23 cellular contexts compared by ENCODE assay signal in the genomic region with DNA sequence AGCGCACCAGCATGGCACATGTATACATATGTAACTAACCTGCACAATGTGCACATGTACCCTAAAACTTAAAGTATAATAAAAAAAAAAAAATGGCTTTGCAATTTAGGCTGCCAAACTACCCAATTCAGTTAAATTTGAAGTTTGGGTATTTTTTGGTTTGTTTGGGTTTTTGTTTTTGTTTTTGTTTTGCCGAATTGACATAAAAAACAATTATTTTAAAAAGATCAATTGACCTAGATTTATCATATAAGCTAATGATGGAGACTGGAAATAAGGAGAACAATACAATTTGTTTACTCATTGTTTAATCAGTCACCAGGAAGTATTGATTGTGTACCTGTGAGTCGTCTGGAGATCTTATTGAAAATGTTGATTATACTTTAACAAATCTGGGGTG.
DNase-seq lines count a peak whose midpoint lies in the region; ATAC-seq, FAIRE-seq and TF ChIP-seq lines count a peak whose summit lies in the region.
"Had no signal": no experiment of that assay in that cellular context is flagged by ENCODE, and none has a peak within 500 bp of the region (broad histone marks: within the 10 kb centered on the region; RNA-seq: fewer than 3 reads in every experiment).

No MANE protein-coding gene starts in this region.

- no peaks in the 10 kb centered on the region for H3K4me1 Mint-ChIP-seq in activated CD8-positive, alpha-beta memory T cell treated with anti-CD3 and anti-CD28 coated beads, Interleukin-2, amount 10 ng/mL, durations not matched to agents 7 days and 5 days
- H3K4me1 Mint-ChIP-seq: CD14-positive monocyte; CD4-positive, alpha-beta memory T cell; CD8-positive, alpha-beta memory T cell had no signal

- ATAC-seq in HepG2 = no peak
- ATAC-seq in right lobe of liver = no peak
- no peak for ATAC-seq in IMR-90 (ENCODE audit: low read depth)
- no peak for ATAC-seq in activated CD8-positive, alpha-beta memory T cell treated with anti-CD3 and anti-CD28 coated beads, Interleukin-2, amount 10 ng/mL, durations not matched to agents 7 days and 5 days

- DNase-seq in HepG2 (ENCODE audit: low spot score) (no peak), right lobe of liver (no peak), IMR-90 (no peak), endothelial cell of umbilical vein (ENCODE audit: low read depth, low spot score) (no peak), right atrium auricular region (ENCODE audit: low spot score) (no peak)
- DNase-seq in activated CD8-positive, alpha-beta memory T cell treated with anti-CD3 and anti-CD28 coated beads, Interleukin-2, amount 10 ng/mL, durations not matched to agents 7 days and 5 days = no peak
- DNase-seq: ACHN; BE2C; C1 segment of cervical spinal cord; Caco-2; Calu3; CD4-positive, alpha-beta memory T cell; CD4-positive, CD25-positive, alpha-beta regulatory T cell; CD8-positive, alpha-beta memory T cell; DMS79 treated with DMSO at 0.1 percent for 48 hours; GF-D8 had no signal

- H2AFZ ChIP-seq in HepG2 (ENCODE audit: low read length) (no peak overlapping the region), IMR-90 (replicated peaks; ENCODE audit: low read length, poor library complexity) (no peak overlapping the region), endothelial cell of umbilical vein (ENCODE audit: low read depth, low read length) (no peak overlapping the region)

- no peak overlapping the region for H2AK5ac ChIP-seq in IMR-90 (ENCODE audit: low read depth, low read length)

- no peak for TF ChIP-seq POLR2A in HepG2 (IDR thresholded peaks at IDR 0.05; ENCODE audit: insufficient read depth in 1 of 2, low read depth in 2 of 2, low read length in 2 of 2)
- TF ChIP-seq POLR2A in right lobe of liver (IDR thresholded peaks at IDR 0.05) = no peak
- no peak for TF ChIP-seq POLR2A in IMR-90 (IDR thresholded peaks at IDR 0.05; ENCODE audit: low read depth, low read length)
- no peak for TF ChIP-seq POLR2A in endothelial cell of umbilical vein (IDR thresholded peaks at IDR 0.05; ENCODE audit: low read depth, low read length)

- no peak for TF ChIP-seq RAD21 in HepG2 (CRISPR knock-in tag; IDR thresholded peaks at IDR 0.05)
- no peak for TF ChIP-seq RAD21 in IMR-90 (IDR thresholded peaks at IDR 0.05; ENCODE audit: low read length)

- FAIRE-seq in HepG2 (lab: Jason Lieb, UNC) = no peak
- FAIRE-seq in endothelial cell of umbilical vein (lab: Jason Lieb, UNC) = peak; percentile 21
- FAIRE-seq: D721Med, G401.6, GM12891, GM19239 had no signal

- no peaks in the 10 kb centered on the region for H3K9me3 ChIP-seq in HepG2 (ENCODE audit: low read length)
- H3K9me3 ChIP-seq in right lobe of liver = no peaks in the 10 kb centered on the region
- no peaks in the 10 kb centered on the region for H3K9me3 ChIP-seq in IMR-90 (ENCODE audit: control insufficient read depth, insufficient read depth, low read length)
- no peaks in the 10 kb centered on the region for H3K9me3 ChIP-seq in endothelial cell of umbilical vein (replicated peaks; ENCODE audit: control insufficient read depth, insufficient read depth, low read length)
- no peaks in the 10 kb centered on the region for H3K9me3 ChIP-seq in right atrium auricular region
- H3K9me3 ChIP-seq: BE2C had no signal

- peaks cover 2% of the 10 kb centered on the region for H3K27me3 Mint-ChIP-seq in activated CD8-positive, alpha-beta memory T cell treated with anti-CD3 and anti-CD28 coated beads, Interleukin-2, amount 10 ng/mL, durations not matched to agents 7 days and 5 days
- H3K27me3 Mint-ChIP-seq: CD4-positive, alpha-beta memory T cell; CD4-positive, CD25-positive, alpha-beta regulatory T cell had no signal

- no peak overlapping the region for H2BK15ac ChIP-seq in IMR-90 (ENCODE audit: low read depth, low read length)

- H3K9me3 Mint-ChIP-seq in activated CD8-positive, alpha-beta memory T cell treated with anti-CD3 and anti-CD28 coated beads, Interleukin-2, amount 10 ng/mL, durations not matched to agents 7 days and 5 days (ENCODE audit: low read depth) = no peaks in the 10 kb centered on the region
- H3K9me3 Mint-ChIP-seq: CD14-positive monocyte; CD4-positive, alpha-beta memory T cell had no signal

- no peaks in the 10 kb centered on the region for H3K27me3 ChIP-seq in HepG2 (ENCODE audit: control insufficient read depth in 1 of 2, insufficient read depth in 2 of 2, low read length in 2 of 2)
- no peaks in the 10 kb centered on the region for H3K27me3 ChIP-seq in right lobe of liver
- H3K27me3 ChIP-seq in IMR-90 (ENCODE audit: control insufficient read depth, insufficient read depth, low read length) = no peaks in the 10 kb centered on the region
- no peaks in the 10 kb centered on the region for H3K27me3 ChIP-seq in endothelial cell of umbilical vein (ENCODE audit: control insufficient read depth in 2 of 2, insufficient read depth in 2 of 2, low read length in 2 of 2)
- no peaks in the 10 kb centered on the region for H3K27me3 ChIP-seq in right atrium auricular region
- H3K27me3 ChIP-seq: BE2C, BLaER1 had no signal

- no peak overlapping the region for H4K8ac ChIP-seq in IMR-90 (ENCODE audit: low read depth in 2 of 2, low read length in 2 of 2)

- H3K27ac Mint-ChIP-seq in activated CD8-positive, alpha-beta memory T cell treated with anti-CD3 and anti-CD28 coated beads, Interleukin-2, amount 10 ng/mL, durations not matched to agents 7 days and 5 days = no peak overlapping the region
- H3K27ac Mint-ChIP-seq: CD14-positive monocyte; CD4-positive, alpha-beta memory T cell; CD8-positive, alpha-beta memory T cell had no signal

- H3K14ac ChIP-seq in IMR-90 (replicated peaks; ENCODE audit: low read depth, low read length) = no peak overlapping the region

- no peak overlapping the region for H3K27ac ChIP-seq in HepG2 (ENCODE audit: extremely low read length, insufficient read depth, low read length)
- no peak overlapping the region for H3K27ac ChIP-seq in right lobe of liver
- H3K27ac ChIP-seq in IMR-90 (ENCODE audit: insufficient read depth, low read length) = no peak overlapping the region
- H3K27ac ChIP-seq in endothelial cell of umbilical vein (ENCODE audit: insufficient read depth, low read depth, low read length) = no peak overlapping the region
- no peak overlapping the region for H3K27ac ChIP-seq in right atrium auricular region
- H3K27ac ChIP-seq: 22Rv1, BLaER1 had no signal

- H3K23ac ChIP-seq in IMR-90 (ENCODE audit: low read depth, low read length) = no peak overlapping the region

- no peak for TF ChIP-seq EP300 in HepG2 (IDR thresholded peaks at IDR 0.05; ENCODE audit: low read depth in 2 of 2, low read length in 2 of 2)
- TF ChIP-seq EP300 in HepG2 (CRISPR knock-in tag; IDR thresholded peaks at IDR 0.05; ENCODE audit: borderline replicate concordance) = no peak

- no peak for TF ChIP-seq CTCF in HepG2 (CRISPR knock-in tag; IDR thresholded peaks at IDR 0.05)
- no peak for TF ChIP-seq CTCF in right lobe of liver (IDR thresholded peaks at IDR 0.05)
- TF ChIP-seq CTCF in IMR-90 (conservative IDR thresholded peaks at IDR 0.05; ENCODE audit: low read depth, low read length) = no peak
- TF ChIP-seq CTCF in endothelial cell of umbilical vein (IDR thresholded peaks at IDR 0.05; ENCODE audit: extremely low read depth in 1 of 2, insufficient read depth in 1 of 2, low read depth in 1 of 2, low read length in 2 of 2) = no peak
- no peak for TF ChIP-seq CTCF in right atrium auricular region (IDR thresholded peaks at IDR 0.05)

- H3K56ac ChIP-seq in IMR-90 (ENCODE audit: extremely low read depth, insufficient read depth, low read length) = no peak overlapping the region

- H3K4me3 ChIP-seq in HepG2 (replicated peaks in 1 of 3; ENCODE audit: insufficient read depth in 1 of 3, low read depth in 2 of 3, low read length in 3 of 3) (no peak overlapping the region), right lobe of liver (no peak overlapping the region), IMR-90 (ENCODE audit: insufficient read depth, low read depth, low read length) (no peak overlapping the region), endothelial cell of umbilical vein (replicated peaks in 1 of 3; ENCODE audit: insufficient read depth in 1 of 3, low read depth in 1 of 3, low read length in 3 of 3) (no peak overlapping the region), right atrium auricular region (no peak overlapping the region)
- H3K4me3 ChIP-seq: BLaER1 had no signal

- 87% methylated on average over 3 of the region's 3 CpGs for whole genome bisulfite sequencing in HepG2 (ENCODE audit: low lambda C conversion rate)
- WGBS in right lobe of liver (ENCODE audit: insufficient coverage, low coverage, low lambda C conversion rate, missing lambda C conversion rate) = 69% methylated on average over 3 of the region's 3 CpGs
- no CpG with 5 or more reads among the region's 3 CpGs for WGBS in IMR-90 (ENCODE audit: extremely low coverage in 2 of 2, insufficient read length in 1 of 2), 2 experiments

- intact Hi-C loops in HepG2 (cut with micrococcal nuclease; ENCODE audit: unreplicated experiment) (no loop called here), right lobe of liver (cut with DNase I) (no loop called here), IMR-90 (cut with micrococcal nuclease) (no loop called here), endothelial cell of umbilical vein (cut with micrococcal nuclease) (no loop called here)

- no peak overlapping the region for H3K4ac ChIP-seq in IMR-90 (ENCODE audit: low read depth, low read length)

- no TSS peak for BruUV-seq in HepG2 (replicated peaks; lab: Mats Ljungman, UMichigan)
- no TSS peak for BruUV-seq in IMR-90 (replicated peaks; lab: Mats Ljungman, UMichigan)
- no TSS peak for BruUV-seq in endothelial cell of umbilical vein (replicated peaks; lab: Mats Ljungman, UMichigan)

- dilution Hi-C loops in IMR-90 (cut with HindIII; ENCODE audit: low sequenced_read_pairs, unreplicated experiment) (no loop called here), endothelial cell of umbilical vein (cut with MboI; ENCODE audit: extremely low pct_ligation_motif_present, low sequenced_read_pairs) (no loop called here)

- H3K4me3 Mint-ChIP-seq in activated CD8-positive, alpha-beta memory T cell treated with anti-CD3 and anti-CD28 coated beads, Interleukin-2, amount 10 ng/mL, durations not matched to agents 7 days and 5 days = no peak overlapping the region
- H3K4me3 Mint-ChIP-seq: CD14-positive monocyte; CD4-positive, alpha-beta memory T cell; CD4-positive, CD25-positive, alpha-beta regulatory T cell; CD8-positive, alpha-beta memory T cell had no signal

- CTCF ChIA-PET in HepG2 (lab: Yijun Ruan, JAX; ENCODE audit: low intra/inter-chr PET ratio, low total read pairs) (no interaction called here), IMR-90 (lab: Yijun Ruan, JAX) (interaction anchor here (0.6 kb wide), 2 partner anchors 33 to 1105 kb away, joined by 3 read pairs; no protein-coding TSS in a partner anchor), endothelial cell of umbilical vein (lab: Charles Lee) (interaction anchor here (0.6 to 1.1 kb wide), 2 partner anchors 20 to 496 kb away, joined by 3 read pairs; no protein-coding TSS in a partner anchor)
- CTCF ChIA-PET in activated CD8-positive, alpha-beta memory T cell treated with anti-CD3 and anti-CD28 coated beads, Interleukin-2, amount 10 ng/mL, durations not matched to agents 7 days and 5 days (lab: Charles Lee) = no interaction called here

- no peak overlapping the region for H2BK20ac ChIP-seq in IMR-90 (ENCODE audit: low read depth, low read length)

- POLR2A ChIA-PET in HepG2 (lab: Yijun Ruan, JAX) = no interaction called here
- POLR2A ChIA-PET in IMR-90 (lab: Charles Lee; ENCODE audit: unreplicated experiment) = interaction anchor here (0.5 kb wide), 1 partner anchor 178 kb away, joined by 7 read pairs; no protein-coding TSS in a partner anchor
- POLR2A ChIA-PET in endothelial cell of umbilical vein (lab: Charles Lee) = no interaction called here

- H3K4me2 ChIP-seq in HepG2 (ENCODE audit: low read depth, low read length) (no peak overlapping the region), IMR-90 (ENCODE audit: low read depth, low read length) (no peak overlapping the region), endothelial cell of umbilical vein (ENCODE audit: insufficient read depth, low read length) (no peak overlapping the region)
- H3K4me2 ChIP-seq: BLaER1 had no signal

- H3K36me3 ChIP-seq in HepG2 (replicated peaks in 1 of 2; ENCODE audit: control insufficient read depth in 1 of 2, insufficient read depth in 2 of 2, low read length in 2 of 2) (peaks cover 0 to 6% of the 10 kb centered on the region in 2 experiments; a peak in 2 of 5 replicates), right lobe of liver (peaks cover 0 to 29% (median 9%) of the 10 kb centered on the region in 4 donors), IMR-90 (ENCODE audit: control insufficient read depth, insufficient read depth, low read length) (no peaks in the 10 kb centered on the region; the same call in 1 of the 2 replicates), endothelial cell of umbilical vein (ENCODE audit: control insufficient read depth in 2 of 2, extremely low read depth in 1 of 2, insufficient read depth in 2 of 2, low read length in 2 of 2) (no peaks in the 10 kb centered on the region), right atrium auricular region (peaks cover 7% of the 10 kb centered on the region)
- H3K36me3 ChIP-seq: BLaER1 had no signal

- H4K20me1 ChIP-seq in HepG2 (ENCODE audit: insufficient read depth, low read length) (no peaks in the 10 kb centered on the region), IMR-90 (ENCODE audit: insufficient read depth, low read length) (no peaks in the 10 kb centered on the region), endothelial cell of umbilical vein (replicated peaks; ENCODE audit: control insufficient read depth, extremely low read depth, insufficient read depth, low read length) (no peaks in the 10 kb centered on the region)
- H4K20me1 ChIP-seq: BLaER1 had no signal

- in situ Hi-C loops in HepG2 (cut with HindIII; ENCODE audit: extremely low pct_ligation_motif_present, low pct_unique_long_range_greater_than_20kb) (no loop called here), IMR-90 (cut with MboI; ENCODE audit: low sequenced_read_pairs) (no loop called here)

- no peaks in the 10 kb centered on the region for H3K79me1 ChIP-seq in IMR-90 (ENCODE audit: low read depth in 1 of 2, low read length in 2 of 2)

- H4K5ac ChIP-seq in IMR-90 (ENCODE audit: low read depth, low read length) = no peak overlapping the region

- no peaks in the 10 kb centered on the region for H3K4me1 ChIP-seq in HepG2 (ENCODE audit: insufficient read depth, low read length)
- no peaks in the 10 kb centered on the region for H3K4me1 ChIP-seq in right lobe of liver
- H3K4me1 ChIP-seq in IMR-90 (ENCODE audit: control insufficient read depth, insufficient read depth, low read length) = no peaks in the 10 kb centered on the region
- no peaks in the 10 kb centered on the region for H3K4me1 ChIP-seq in endothelial cell of umbilical vein (ENCODE audit: control insufficient read depth, extremely low read depth, insufficient read depth, low read length)
- no peaks in the 10 kb centered on the region for H3K4me1 ChIP-seq in right atrium auricular region
- H3K4me1 ChIP-seq: BE2C, BLaER1 had no signal

- no peak overlapping the region for H2AK9ac ChIP-seq in IMR-90 (replicated peaks; ENCODE audit: low read depth, low read length, poor library complexity)

- H3K79me2 ChIP-seq in HepG2 (ENCODE audit: insufficient read depth, low read length) = no peaks in the 10 kb centered on the region
- no peaks in the 10 kb centered on the region for H3K79me2 ChIP-seq in endothelial cell of umbilical vein (ENCODE audit: control insufficient read depth, insufficient read depth, low read length)

- no peak overlapping the region for H2BK120ac ChIP-seq in IMR-90 (ENCODE audit: low read depth, low read length)

- no peak overlapping the region for H3K9ac ChIP-seq in HepG2 (ENCODE audit: insufficient read depth, low read depth, low read length)
- no peak overlapping the region for H3K9ac ChIP-seq in IMR-90 (ENCODE audit: low read depth, low read length)
- H3K9ac ChIP-seq in endothelial cell of umbilical vein (replicated peaks; ENCODE audit: extremely low read depth, insufficient read depth, low read length) = no peak overlapping the region
- H3K9ac ChIP-seq: BLaER1 had no signal

- no peak overlapping the region for H2BK5ac ChIP-seq in IMR-90 (ENCODE audit: low read depth, low read length, poor library complexity, severe bottlenecking)

- H3K36me3 Mint-ChIP-seq in activated CD8-positive, alpha-beta memory T cell treated with anti-CD3 and anti-CD28 coated beads, Interleukin-2, amount 10 ng/mL, durations not matched to agents 7 days and 5 days = peaks cover 2% of the 10 kb centered on the region

- no peak overlapping the region for H4K91ac ChIP-seq in IMR-90 (ENCODE audit: insufficient read depth, low read depth, low read length)

- H3K9me1 ChIP-seq in IMR-90 (ENCODE audit: insufficient read depth, low read length) = no peaks in the 10 kb centered on the region
- no peaks in the 10 kb centered on the region for H3K9me1 ChIP-seq in endothelial cell of umbilical vein (replicated peaks; ENCODE audit: control insufficient read depth, extremely low read depth, insufficient read depth, low read length)

- no peak overlapping the region for H3K18ac ChIP-seq in IMR-90 (ENCODE audit: low read depth, low read length)

Comparison
In these comparisons a context has a peak if more than half of its experiments do, and no peak if none do; other contexts are left out.
1. CTCF ChIA-PET loops: an anchor here in IMR-90 (0.6 kb wide) and endothelial cell of umbilical vein (0.6 to 1.1 kb wide); none called in HepG2 and activated CD8-positive, alpha-beta memory T cell treated with anti-CD3 and anti-CD28 coated beads, Interleukin-2, amount 10 ng/mL, durations not matched to agents 7 days and 5 days.